In genomic region chr2:31319391-31320175, GRCh38 we compare ENCODE assay signal across 8 cellular contexts.
DNase-seq lines count a peak whose midpoint lies in the region; ATAC-seq and TF ChIP-seq lines count a peak whose summit lies in the region.

No MANE protein-coding gene starts in this region.

- no peaks in the 10 kb centered on the region for H3K9me3 ChIP-seq in upper lobe of left lung

- H3K27ac Mint-ChIP-seq in activated CD4-positive, alpha-beta T cell treated with anti-CD3 and anti-CD28 coated beads for 36 hours = peak overlapping the region; percentile 28
- peak overlapping the region; percentile 91 to 94 for H3K27ac Mint-ChIP-seq in T-cell

- H3K27me3 Mint-ChIP-seq in activated CD4-positive, alpha-beta T cell treated with anti-CD3 and anti-CD28 coated beads for 36 hours = no peaks in the 10 kb centered on the region
- no peaks in the 10 kb centered on the region for H3K27me3 Mint-ChIP-seq in T-cell

- POLR2A ChIA-PET in activated CD4-positive, alpha-beta T cell treated with anti-CD3 and anti-CD28 coated beads for 36 hours (lab: Charles Lee) = no interaction called here
- POLR2A ChIA-PET in T-cell (lab: Charles Lee) = interaction anchor here in 1 of 2 donors (0.5 kb wide), 1 partner anchor 29 kb away, joined by 6 read pairs; no protein-coding TSS in a partner anchor

- peaks cover 36 to 46% (median 41%) of the 10 kb centered on the region in 4 donors for H3K4me1 ChIP-seq in upper lobe of left lung

- DNase-seq in activated CD4-positive, alpha-beta T cell treated with anti-CD3 and anti-CD28 coated beads for 36 hours = peak; percentile 51
- DNase-seq in activated CD4-positive, alpha-beta T cell treated with anti-CD3 and anti-CD28 coated beads for 1 hour = no peak
- DNase-seq in T-cell (peak in 7 of 34 experiments; percentile 2 to 36 (median 6)), germinal center (ENCODE audit: low spot score) (peak; percentile 15), upper lobe of left lung (peak in 1 of 2 donors; percentile 64), NCI-H146 (lab: John Stamatoyannopoulos, UW) (no peak), SK-N-DZ (ENCODE audit: low spot score) (no peak)

- no peaks in the 10 kb centered on the region for H3K36me3 Mint-ChIP-seq in activated CD4-positive, alpha-beta T cell treated with anti-CD3 and anti-CD28 coated beads for 36 hours (ENCODE audit: low read depth)
- H3K36me3 Mint-ChIP-seq in T-cell = no peaks in the 10 kb centered on the region

- H3K27ac ChIP-seq in upper lobe of left lung = peak overlapping the region; percentile 69 to 84 (median 82)

- H3K27me3 ChIP-seq in upper lobe of left lung = no peaks in the 10 kb centered on the region

- no peak for TF ChIP-seq CTCF in upper lobe of left lung (IDR thresholded peaks at IDR 0.05)

- H3K9me3 Mint-ChIP-seq in activated CD4-positive, alpha-beta T cell treated with anti-CD3 and anti-CD28 coated beads for 36 hours (ENCODE audit: low read depth) = no peaks in the 10 kb centered on the region
- H3K9me3 Mint-ChIP-seq in T-cell = no peaks in the 10 kb centered on the region

- H3K4me3 ChIP-seq in upper lobe of left lung = no peak overlapping the region

- CTCF ChIA-PET in activated CD4-positive, alpha-beta T cell treated with anti-CD3 and anti-CD28 coated beads for 36 hours (lab: Charles Lee) = interaction anchor here (0.7 to 1.6 kb wide), 4 partner anchors 10 to 24 kb away, joined by 3 to 9 read pairs (median 3); no protein-coding TSS in a partner anchor
- CTCF ChIA-PET in T-cell (lab: Charles Lee) = interaction anchor here (0.7 to 1.3 kb wide), 3 partner anchors 11 to 983 kb away, joined by 4 to 5 read pairs (median 5); no protein-coding TSS in a partner anchor

- ATAC-seq in activated CD4-positive, alpha-beta T cell treated with anti-CD3 and anti-CD28 coated beads for 36 hours = peak; percentile 81
- ATAC-seq in HG03432 (IDR thresholded peaks at IDR 0.05; ENCODE audit: unreplicated experiment) (peak; percentile 50), T-cell (replicated peaks in 1 of 4) (peak; percentile 58 to 78 (median 63)), upper lobe of left lung (ENCODE audit: low FRiP score in 2 of 2) (peak; percentile 78 to 87)

- peak in 1 of 4 donors; percentile 30 for TF ChIP-seq EP300 in upper lobe of left lung (IDR thresholded peaks at IDR 0.05)

- intact Hi-C loops in activated CD4-positive, alpha-beta T cell treated with anti-CD3 and anti-CD28 coated beads for 36 hours (cut with DNase I, micrococcal nuclease) = loop anchor here in 1 of 2 experiments (2.0 to 10.0 kb wide), 2 partner anchors 21 to 1095 kb away; no protein-coding TSS in a partner anchor

- TF ChIP-seq POLR2A in upper lobe of left lung (IDR thresholded peaks at IDR 0.05) = peak in 1 of 4 donors; percentile 23

- WGBS in upper lobe of left lung, 2 donors = 28 to 32% methylated on average over 7 of the region's 7 CpGs

- H3K36me3 ChIP-seq in upper lobe of left lung = no peaks in the 10 kb centered on the region

- H3K4me1 Mint-ChIP-seq in activated CD4-positive, alpha-beta T cell treated with anti-CD3 and anti-CD28 coated beads for 36 hours = peaks cover 61% of the 10 kb centered on the region
- H3K4me1 Mint-ChIP-seq in T-cell = peaks cover 67 to 74% (median 71%) of the 10 kb centered on the region in 3 donors

- H3K4me3 Mint-ChIP-seq in activated CD4-positive, alpha-beta T cell treated with anti-CD3 and anti-CD28 coated beads for 36 hours = no peak overlapping the region
- peak overlapping the region in 1 of 3 donors; percentile 68 for H3K4me3 Mint-ChIP-seq in T-cell

Comparison
In these comparisons a context has a peak if more than half of its experiments do, and no peak if none do; other contexts are left out.
1. DNase-seq: peak in activated CD4-positive, alpha-beta T cell treated with anti-CD3 and anti-CD28 coated beads for 36 hours (single experiment) and germinal center (single experiment); none in activated CD4-positive, alpha-beta T cell treated with anti-CD3 and anti-CD28 coated beads for 1 hour (single experiment), NCI-H146 (single experiment) and SK-N-DZ (single experiment).
2. Peak in every context shown above with its lines, with median percentiles within 50 percentile points of each other: ATAC-seq.